8 cellular contexts compared by ENCODE assay signal in genomic region chr17:38444151-38444550, GRCh38. TPM values are rescaled to one million over a fixed set of nuclear protein-coding genes. Genes with fewer than 3 reads are reported as not detected.
DNase-seq lines count a peak whose midpoint lies in the region; ATAC-seq and TF ChIP-seq lines count a peak whose summit lies in the region.

No MANE protein-coding gene starts in this region.

- no peaks in the 10 kb centered on the region for H3K27me3 Mint-ChIP-seq in CD4-positive, CD25-positive, alpha-beta regulatory T cell
- H3K27me3 Mint-ChIP-seq in naive thymus-derived CD8-positive, alpha-beta T cell: peaks cover 0 to 13% (median under 1%) of the 10 kb centered on the region in 5 donors
- H3K27me3 Mint-ChIP-seq in stimulated activated naive CD8-positive, alpha-beta T cell treated with anti-CD3 and anti-CD28 coated beads, Interleukin-15, amount 100 ng/mL, for 72 hours: peaks cover 8% of the 10 kb centered on the region

- H3K4me1 Mint-ChIP-seq in CD4-positive, CD25-positive, alpha-beta regulatory T cell: peaks cover 0 to 19% (median under 1%) of the 10 kb centered on the region in 4 donors
- H3K4me1 Mint-ChIP-seq in naive thymus-derived CD8-positive, alpha-beta T cell: peaks cover 0 to 14% (median 3%) of the 10 kb centered on the region in 4 donors
- H3K4me1 Mint-ChIP-seq in stimulated activated naive CD8-positive, alpha-beta T cell treated with anti-CD3 and anti-CD28 coated beads, Interleukin-15, amount 100 ng/mL, for 72 hours: peaks cover 13% of the 10 kb centered on the region

- H3K4me3 ChIP-seq in CD4-positive, CD25-positive, alpha-beta regulatory T cell (ENCODE audit: low read depth, low read length): no peak overlapping the region
- H3K4me3 ChIP-seq in epithelial cell of proximal tubule (ENCODE audit: low read depth, low read length): no peak overlapping the region

- no peak overlapping the region for H3K27ac ChIP-seq in CD4-positive, CD25-positive, alpha-beta regulatory T cell (ENCODE audit: insufficient read depth, low read length, poor library complexity, severe bottlenecking)

- H3K36me3 ChIP-seq in CD4-positive, CD25-positive, alpha-beta regulatory T cell (ENCODE audit: control insufficient read depth, insufficient read depth, low read length): no peaks in the 10 kb centered on the region

- no peaks in the 10 kb centered on the region for H3K36me3 Mint-ChIP-seq in CD4-positive, CD25-positive, alpha-beta regulatory T cell
- H3K36me3 Mint-ChIP-seq in naive thymus-derived CD8-positive, alpha-beta T cell: no peaks in the 10 kb centered on the region

- H3K4me3 Mint-ChIP-seq in CD4-positive, CD25-positive, alpha-beta regulatory T cell: peak overlapping the region in 2 of 4 donors; percentile 71 to 77
- H3K4me3 Mint-ChIP-seq in naive thymus-derived CD8-positive, alpha-beta T cell: peak overlapping the region in 2 of 10 donors; percentile 14 to 30
- peak overlapping the region in 1 of 2 donors; percentile 20 for H3K4me3 Mint-ChIP-seq in stimulated activated naive CD8-positive, alpha-beta T cell treated with anti-CD3 and anti-CD28 coated beads, Interleukin-15, amount 100 ng/mL, for 72 hours

- no peaks in the 10 kb centered on the region for H3K9me3 ChIP-seq in CD4-positive, CD25-positive, alpha-beta regulatory T cell (ENCODE audit: control insufficient read depth in 2 of 2, low read length in 2 of 2)

- H3K9me3 Mint-ChIP-seq in CD4-positive, CD25-positive, alpha-beta regulatory T cell: no peaks in the 10 kb centered on the region
- no peaks in the 10 kb centered on the region for H3K9me3 Mint-ChIP-seq in naive thymus-derived CD8-positive, alpha-beta T cell
- no peaks in the 10 kb centered on the region for H3K9me3 Mint-ChIP-seq in stimulated activated naive CD8-positive, alpha-beta T cell treated with anti-CD3 and anti-CD28 coated beads, Interleukin-15, amount 100 ng/mL, for 72 hours

- POLR2A ChIA-PET in naive thymus-derived CD8-positive, alpha-beta T cell (lab: Charles Lee): no interaction called here

- H3K27ac Mint-ChIP-seq in CD4-positive, CD25-positive, alpha-beta regulatory T cell: peak overlapping the region in 1 of 3 donors; percentile 31
- no peak overlapping the region for H3K27ac Mint-ChIP-seq in naive thymus-derived CD8-positive, alpha-beta T cell
- H3K27ac Mint-ChIP-seq in stimulated activated naive CD8-positive, alpha-beta T cell treated with anti-CD3 and anti-CD28 coated beads, Interleukin-15, amount 100 ng/mL, for 72 hours: no peak overlapping the region

- TF ChIP-seq CTCF in epithelial cell of proximal tubule (conservative IDR thresholded peaks at IDR 0.05; ENCODE audit: low read depth, low read length): peak; percentile 91

- peak; percentile 21 to 65 (median 46) for DNase-seq in CD4-positive, CD25-positive, alpha-beta regulatory T cell
- DNase-seq in NCI-H774 (lab: John Stamatoyannopoulos, UW): peak; percentile 83
- DNase-seq in activated CD8-positive, alpha-beta memory T cell treated with anti-CD3 and anti-CD28 coated beads, Interleukin-2, amount 50 U/mL, for 48 hours: peak; percentile 79
- DNase-seq in epithelial cell of proximal tubule (ENCODE audit: low read depth): no peak
- peak; percentile 27 to 71 (median 48) for DNase-seq in naive thymus-derived CD8-positive, alpha-beta T cell
- DNase-seq in stimulated activated naive CD8-positive, alpha-beta T cell treated with anti-CD3 and anti-CD28 coated beads, Interleukin-15, amount 100 ng/mL, for 72 hours: peak; percentile 51 to 61

- H3K4me1 ChIP-seq in CD4-positive, CD25-positive, alpha-beta regulatory T cell (ENCODE audit: control insufficient read depth, insufficient read depth, low read length, poor library complexity, severe bottlenecking): peaks cover 13% of the 10 kb centered on the region

- ATAC-seq in CD4-positive, CD25-positive, alpha-beta regulatory T cell (ENCODE audit: low read depth in 2 of 2): peak; percentile 60 to 66
- peak; percentile 51 for ATAC-seq in HG02588 (IDR thresholded peaks at IDR 0.05; ENCODE audit: unreplicated experiment)
- ATAC-seq in naive thymus-derived CD8-positive, alpha-beta T cell: peak; percentile 92 to 94
- ATAC-seq in stimulated activated naive CD8-positive, alpha-beta T cell treated with anti-CD3 and anti-CD28 coated beads, Interleukin-15, amount 100 ng/mL, for 72 hours: peak; percentile 93
- ATAC-seq in HG02571 (IDR thresholded peaks at IDR 0.05; ENCODE audit: unreplicated experiment): no peak

- no peaks in the 10 kb centered on the region for H3K27me3 ChIP-seq in CD4-positive, CD25-positive, alpha-beta regulatory T cell (ENCODE audit: control insufficient read depth, insufficient read depth, low read length)

RNA-seq across cellular contexts. Expression of gene ARHGAP23, which starts 15.9 kb away (rescaled TPM):
- 2.3 TPM for total RNA-seq in CD4-positive, CD25-positive, alpha-beta regulatory T cell
- under 1 TPM in 2 of 4 donors, not detected in 2; 0.22 to 0.30 TPM for polyA plus RNA-seq in CD4-positive, CD25-positive, alpha-beta regulatory T cell
- 28.4 and 42.3 TPM in 2 replicates for total RNA-seq in epithelial cell of proximal tubule
- not detected for total RNA-seq in naive thymus-derived CD8-positive, alpha-beta T cell
- polyA plus RNA-seq in naive thymus-derived CD8-positive, alpha-beta T cell: under 1 TPM in 1 of 3 donors, not detected in 2; 0.18 TPM
